ENCODE assay signal across 30 cellular contexts in genomic region chr2:194382221-194382620, GRCh38.
DNase-seq lines count a peak whose midpoint lies in the region; ATAC-seq, FAIRE-seq and TF ChIP-seq lines count a peak whose summit lies in the region.
"Had no signal": no experiment of that assay in that cellular context is flagged by ENCODE, and none has a peak within 500 bp of the region (broad histone marks: within the 10 kb centered on the region; RNA-seq: fewer than 3 reads in every experiment).

No MANE protein-coding gene starts in this region.

- TF ChIP-seq POLR2A in HepG2 (IDR thresholded peaks at IDR 0.05; ENCODE audit: insufficient read depth in 1 of 2, low read depth in 2 of 2, low read length in 2 of 2) (no peak), right lobe of liver (IDR thresholded peaks at IDR 0.05) (no peak), A549 (IDR thresholded peaks at IDR 0.05; ENCODE audit: low read length) (no peak)

- peaks cover 93% of the 10 kb centered on the region for H3K9me3 ChIP-seq in HepG2 (ENCODE audit: low read length)
- H3K9me3 ChIP-seq in right lobe of liver = no peaks in the 10 kb centered on the region
- peaks cover 10% of the 10 kb centered on the region; the same call in 2 of the 3 replicates for H3K9me3 ChIP-seq in A549
- H3K9me3 ChIP-seq: BE2C had no signal

- no peaks in the 10 kb centered on the region for H4K20me1 ChIP-seq in HepG2 (ENCODE audit: insufficient read depth, low read length)
- H4K20me1 ChIP-seq: BLaER1; BLaER1 treated with 17β-estradiol and CSF1 and Interleukin-3, amounts not matched to agents 10 nM and 100 nM had no signal

- no peaks in the 10 kb centered on the region for H3K79me2 ChIP-seq in HepG2 (ENCODE audit: insufficient read depth, low read length)

- in situ Hi-C loops in HepG2 (cut with HindIII; ENCODE audit: extremely low pct_ligation_motif_present, low pct_unique_long_range_greater_than_20kb) = no loop called here

- no peaks in the 10 kb centered on the region for H3K4me1 ChIP-seq in HepG2 (ENCODE audit: insufficient read depth, low read length)
- no peaks in the 10 kb centered on the region for H3K4me1 ChIP-seq in right lobe of liver
- H3K4me1 ChIP-seq in A549 = no peaks in the 10 kb centered on the region
- H3K4me1 ChIP-seq: BE2C; BLaER1; BLaER1 treated with 17β-estradiol and CSF1 and Interleukin-3, amounts not matched to agents 10 nM and 100 nM; Caco-2 had no signal

- H3K9ac ChIP-seq in HepG2 (ENCODE audit: insufficient read depth, low read depth, low read length) = no peak overlapping the region
- H3K9ac ChIP-seq: BLaER1; BLaER1 treated with 17β-estradiol and CSF1 and Interleukin-3, amounts not matched to agents 10 nM and 100 nM had no signal

- H3K27ac ChIP-seq in HepG2 (ENCODE audit: extremely low read length, insufficient read depth, low read length) = no peak overlapping the region
- no peak overlapping the region for H3K27ac ChIP-seq in right lobe of liver
- no peak overlapping the region for H3K27ac ChIP-seq in A549
- H3K27ac ChIP-seq: 22Rv1; BLaER1; BLaER1 treated with 17β-estradiol and CSF1 and Interleukin-3, amounts not matched to agents 10 nM and 100 nM; C4-2B had no signal

- CTCF ChIA-PET in HepG2 (lab: Yijun Ruan, JAX; ENCODE audit: low intra/inter-chr PET ratio, low total read pairs) = no interaction called here
- CTCF ChIA-PET in A549 (lab: Yijun Ruan, JAX) = no interaction called here

- no peak overlapping the region for H2AFZ ChIP-seq in HepG2 (ENCODE audit: low read length)

- ATAC-seq in HepG2 (no peak), right lobe of liver (no peak), A549 (no peak), HG03108 (IDR thresholded peaks at IDR 0.05; ENCODE audit: unreplicated experiment) (no peak)
- ATAC-seq: CD8-positive, alpha-beta T cell had no signal

- no peak for FAIRE-seq in HepG2 (lab: Jason Lieb, UNC)
- no peak for FAIRE-seq in A549 (lab: Jason Lieb, UNC)
- FAIRE-seq: A204.1, D721Med had no signal

- H3K4me2 ChIP-seq in HepG2 (ENCODE audit: low read depth, low read length) = no peak overlapping the region
- H3K4me2 ChIP-seq in A549 = no peak overlapping the region
- H3K4me2 ChIP-seq: BLaER1; BLaER1 treated with 17β-estradiol and CSF1 and Interleukin-3, amounts not matched to agents 10 nM and 100 nM had no signal

- H3K4me3 ChIP-seq in HepG2 (replicated peaks in 1 of 3; ENCODE audit: insufficient read depth in 1 of 3, low read depth in 2 of 3, low read length in 3 of 3) = no peak overlapping the region
- no peak overlapping the region for H3K4me3 ChIP-seq in right lobe of liver
- no peak overlapping the region for H3K4me3 ChIP-seq in A549
- H3K4me3 ChIP-seq: BLaER1; BLaER1 treated with 17β-estradiol and CSF1 and Interleukin-3, amounts not matched to agents 10 nM and 100 nM had no signal

- POLR2A ChIA-PET in HepG2 (lab: Yijun Ruan, JAX) (no interaction called here), A549 (lab: Yijun Ruan, JAX) (no interaction called here)

- TF ChIP-seq CTCF in HepG2 (CRISPR knock-in tag; IDR thresholded peaks at IDR 0.05) = no peak
- no peak for TF ChIP-seq CTCF in right lobe of liver (IDR thresholded peaks at IDR 0.05)
- TF ChIP-seq CTCF in A549 (IDR thresholded peaks at IDR 0.05) = no peak

- no peaks in the 10 kb centered on the region for H3K27me3 ChIP-seq in HepG2 (ENCODE audit: control insufficient read depth in 1 of 2, insufficient read depth in 2 of 2, low read length in 2 of 2)
- H3K27me3 ChIP-seq in right lobe of liver = no peaks in the 10 kb centered on the region
- H3K27me3 ChIP-seq: BE2C; BLaER1; BLaER1 treated with 17β-estradiol and CSF1 and Interleukin-3, amounts not matched to agents 10 nM and 100 nM had no signal

- TF ChIP-seq RAD21 in HepG2 (CRISPR knock-in tag; IDR thresholded peaks at IDR 0.05) (no peak), A549 (conservative IDR thresholded peaks at IDR 0.05 in 1 of 2, IDR thresholded peaks at IDR 0.05 in 1 of 2) (no peak)

- TF ChIP-seq EP300 in HepG2 (IDR thresholded peaks at IDR 0.05; ENCODE audit: low read depth in 2 of 2, low read length in 2 of 2) (no peak), HepG2 (CRISPR knock-in tag; IDR thresholded peaks at IDR 0.05; ENCODE audit: borderline replicate concordance) (no peak), A549 (IDR thresholded peaks at IDR 0.05) (no peak)

- no TSS peak for BruUV-seq in HepG2 (replicated peaks; lab: Mats Ljungman, UMichigan)

- H3K36me3 ChIP-seq in HepG2 (replicated peaks in 1 of 2; ENCODE audit: control insufficient read depth in 1 of 2, insufficient read depth in 2 of 2, low read length in 2 of 2) (no peaks in the 10 kb centered on the region), right lobe of liver (no peaks in the 10 kb centered on the region)
- H3K36me3 ChIP-seq: BE2C; BLaER1; BLaER1 treated with 17β-estradiol and CSF1 and Interleukin-3, amounts not matched to agents 10 nM and 100 nM had no signal

- intact Hi-C loops in HepG2 (cut with micrococcal nuclease; ENCODE audit: unreplicated experiment) = no loop called here
- intact Hi-C loops in right lobe of liver (cut with DNase I) = no loop called here

- DNase-seq in HepG2 (ENCODE audit: low spot score) = no peak
- DNase-seq in right lobe of liver = no peak
- no peak for DNase-seq in A549 (ENCODE audit: low read depth in 1 of 2, low spot score in 1 of 2)
- DNase-seq: 8988T; ACHN; AML-193; BE2C; C1 segment of cervical spinal cord; Caco-2; Calu3; CD4-positive, alpha-beta memory T cell; CD4-positive, alpha-beta T cell; CD4-positive, CD25-positive, alpha-beta regulatory T cell; CD8-positive, alpha-beta memory T cell; CD8-positive, alpha-beta T cell; COR-L47; DMS 273 treated with DMSO at 0.1 percent for 48 hours; DMS153; DMS53; DMS79; DMS79 treated with DMSO at 0.1 percent for 48 hours; DND-41; EL had no signal

TF ChIP-seq in HepG2, 621 proteins besides CTCF, POLR2A, EP300 and RAD21:
- TF ChIP-seq MAFK (conservative IDR thresholded peaks at IDR 0.05 in 1 of 2, IDR thresholded peaks at IDR 0.05 in 1 of 2; ENCODE audit: low read length in 2 of 2) = peak; percentile 46 to 78; a peak in 3 of 4 replicates
- TF ChIP-seq MAFF (IDR thresholded peaks at IDR 0.05; ENCODE audit: low read depth, low read length) = peak; percentile 57; the same call in 1 of the 2 replicates
- no peak for TF ChIP-seq ZFYVE20 (CRISPR knock-in tag; IDR thresholded peaks at IDR 0.05; ENCODE audit: borderline replicate concordance, low read depth)

TF ChIP-seq in A549, 52 proteins besides CTCF, POLR2A, EP300 and RAD21:
- no peak for TF ChIP-seq RARB (CRISPR knock-in tag; IDR thresholded peaks at IDR 0.05)
- TF ChIP-seq MAFK (IDR thresholded peaks at IDR 0.05; ENCODE audit: partially characterized antibody) = peak; percentile 19
- TF ChIP-seq, protein P1, sequence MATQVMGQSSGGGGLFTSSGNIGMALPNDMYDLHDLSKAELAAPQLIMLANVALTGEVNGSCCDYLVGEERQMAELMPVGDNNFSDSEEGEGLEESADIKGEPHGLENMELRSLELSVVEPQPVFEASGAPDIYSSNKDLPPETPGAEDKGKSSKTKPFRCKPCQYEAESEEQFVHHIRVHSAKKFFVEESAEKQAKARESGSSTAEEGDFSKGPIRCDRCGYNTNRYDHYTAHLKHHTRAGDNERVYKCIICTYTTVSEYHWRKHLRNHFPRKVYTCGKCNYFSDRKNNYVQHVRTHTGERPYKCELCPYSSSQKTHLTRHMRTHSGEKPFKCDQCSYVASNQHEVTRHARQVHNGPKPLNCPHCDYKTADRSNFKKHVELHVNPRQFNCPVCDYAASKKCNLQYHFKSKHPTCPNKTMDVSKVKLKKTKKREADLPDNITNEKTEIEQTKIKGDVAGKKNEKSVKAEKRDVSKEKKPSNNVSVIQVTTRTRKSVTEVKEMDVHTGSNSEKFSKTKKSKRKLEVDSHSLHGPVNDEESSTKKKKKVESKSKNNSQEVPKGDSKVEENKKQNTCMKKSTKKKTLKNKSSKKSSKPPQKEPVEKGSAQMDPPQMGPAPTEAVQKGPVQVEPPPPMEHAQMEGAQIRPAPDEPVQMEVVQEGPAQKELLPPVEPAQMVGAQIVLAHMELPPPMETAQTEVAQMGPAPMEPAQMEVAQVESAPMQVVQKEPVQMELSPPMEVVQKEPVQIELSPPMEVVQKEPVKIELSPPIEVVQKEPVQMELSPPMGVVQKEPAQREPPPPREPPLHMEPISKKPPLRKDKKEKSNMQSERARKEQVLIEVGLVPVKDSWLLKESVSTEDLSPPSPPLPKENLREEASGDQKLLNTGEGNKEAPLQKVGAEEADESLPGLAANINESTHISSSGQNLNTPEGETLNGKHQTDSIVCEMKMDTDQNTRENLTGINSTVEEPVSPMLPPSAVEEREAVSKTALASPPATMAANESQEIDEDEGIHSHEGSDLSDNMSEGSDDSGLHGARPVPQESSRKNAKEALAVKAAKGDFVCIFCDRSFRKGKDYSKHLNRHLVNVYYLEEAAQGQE (IDR thresholded peaks at IDR 0.05) = no peak
- no peak for TF ChIP-seq CBX8 (IDR thresholded peaks at IDR 0.05)

Comparison
In these comparisons a context has a peak if more than half of its experiments do, and no peak if none do; other contexts are left out.
1. Of the 38 proteins assayed by ChIP-seq in both HepG2 and A549: peak only in HepG2: none; only in A549: none; in both: MAFK; in neither: 37.